1 cellular context compared by ENCODE assay signal in genomic region chr14:59202031-59202430, GRCh38.
TF ChIP-seq lines count a peak whose summit lies in the region.

No MANE protein-coding gene starts in this region.

TF ChIP-seq in GM12878, 131 proteins besides CTCF, POLR2A, EP300 and RAD21:
- TF ChIP-seq ZNF217 (IDR thresholded peaks at IDR 0.05) (no peak), YY1 (IDR thresholded peaks at IDR 0.05; ENCODE audit: low read depth, low read length) (no peak), HCFC1 (IDR thresholded peaks at IDR 0.05; ENCODE audit: low read length) (no peak), CREM (IDR thresholded peaks at IDR 0.05; ENCODE audit: low read depth) (0 out of 2 replicates have a peak, but pooled peaks have one; percentile 20), NR2F1 (conservative IDR thresholded peaks at IDR 0.05) (no peak), SMAD1 (IDR thresholded peaks at IDR 0.05; ENCODE audit: low read depth, partially characterized antibody) (no peak), ELK1 (IDR thresholded peaks at IDR 0.05; ENCODE audit: low read depth, low read length) (no peak), MLLT1 (IDR thresholded peaks at IDR 0.05) (no peak)
